ENCODE assay signal across 16 cellular contexts in the genomic region with DNA sequence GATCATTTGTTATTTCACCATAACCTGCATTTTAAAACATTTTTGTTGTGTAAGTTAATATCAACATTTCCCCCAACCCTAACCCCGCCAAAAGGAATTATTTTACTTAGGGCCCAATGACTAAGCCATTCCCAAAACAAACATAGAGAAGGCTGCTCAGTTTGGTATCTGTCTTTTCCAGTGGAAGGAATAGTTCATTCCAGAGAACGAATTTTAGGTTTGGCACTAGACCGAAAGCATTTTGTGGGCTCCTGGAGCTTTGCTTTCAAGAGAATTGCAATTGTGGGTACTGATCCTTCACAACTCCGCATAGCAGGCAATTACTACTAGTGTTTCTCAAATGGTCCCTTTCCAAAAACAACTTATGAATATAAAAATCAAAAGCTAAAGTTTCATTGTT.
DNase-seq lines count a peak whose midpoint lies in the region; TF ChIP-seq lines count a peak whose summit lies in the region.
"Had no signal": no experiment of that assay in that cellular context is flagged by ENCODE, and none has a peak within 500 bp of the region (broad histone marks: within the 10 kb centered on the region; RNA-seq: fewer than 3 reads in every experiment).

No MANE protein-coding gene starts in this region.

- no peaks in the 10 kb centered on the region for H3K27me3 ChIP-seq in MG63
- H3K27me3 ChIP-seq: BLaER1 treated with 17β-estradiol and CSF1 and Interleukin-3, amounts not matched to agents 10 nM and 100 nM; SJSA1 had no signal

- H3K9me3 ChIP-seq in MG63: no peaks in the 10 kb centered on the region
- H3K9me3 ChIP-seq: BLaER1 treated with 17β-estradiol and CSF1 and Interleukin-3, amounts not matched to agents 10 nM and 100 nM; SJSA1 had no signal

- H3K4me3 ChIP-seq in MG63: no peak overlapping the region
- H3K4me3 ChIP-seq in fibroblast of villous mesenchyme (ENCODE audit: low read depth, low read length): no peak overlapping the region
- no peak overlapping the region for H3K4me3 ChIP-seq in coronary artery
- H3K4me3 ChIP-seq: BLaER1 treated with 17β-estradiol and CSF1 and Interleukin-3, amounts not matched to agents 10 nM and 100 nM; K562; SJSA1 had no signal

- peak; percentile 30 for DNase-seq in MG63
- peak; percentile 90 for DNase-seq in dedifferentiated amniotic fluid mesenchymal stem cell (ENCODE audit: extremely low spot score)
- peak; percentile 30 for DNase-seq in fibroblast of villous mesenchyme (ENCODE audit: low read depth)
- peak; percentile 95 for DNase-seq in stromal cell of bone marrow (ENCODE audit: low read depth)
- DNase-seq in coronary artery (ENCODE audit: low spot score): no peak
- DNase-seq in inferior parietal cortex (ENCODE audit: extremely low spot score): no peak
- DNase-seq in stimulated activated naive CD4-positive, alpha-beta T cell (lab: John Stamatoyannopoulos, UW): no peak
- DNase-seq: CD8-positive, alpha-beta memory T cell; DMS79; NCI-H1436; NCI-H2029; NCI-H2171 treated with DMSO at 0.1 percent for 48 hours; NCI-H82 had no signal

- TF ChIP-seq CTCF in fibroblast of villous mesenchyme (IDR thresholded peaks at IDR 0.05; ENCODE audit: insufficient read depth, low read depth, low read length) (no peak), coronary artery (IDR thresholded peaks at IDR 0.05) (no peak)

- H3K36me3 ChIP-seq in MG63: no peaks in the 10 kb centered on the region
- H3K36me3 ChIP-seq: BLaER1 treated with 17β-estradiol and CSF1 and Interleukin-3, amounts not matched to agents 10 nM and 100 nM; SJSA1 had no signal

- H3K27ac ChIP-seq in coronary artery: no peak overlapping the region
- H3K27ac ChIP-seq: BLaER1 treated with 17β-estradiol and CSF1 and Interleukin-3, amounts not matched to agents 10 nM and 100 nM; SJSA1 had no signal

Comparison
In these comparisons a context has a peak if more than half of its experiments do, and no peak if none do; other contexts are left out.
1. DNase-seq: peak in MG63 (single experiment), dedifferentiated amniotic fluid mesenchymal stem cell (single experiment), fibroblast of villous mesenchyme (single experiment) and stromal cell of bone marrow (single experiment); none in coronary artery (single experiment), inferior parietal cortex (single experiment) and stimulated activated naive CD4-positive, alpha-beta T cell (0 of 6).